In genomic region chr12:10033783-10034381, GRCh38 we compare ENCODE assay signal across 12 cellular contexts. TPM values are rescaled to one million over a fixed set of nuclear protein-coding genes. Genes with fewer than 3 reads are reported as not detected.
DNase-seq lines count a peak whose midpoint lies in the region; ATAC-seq and TF ChIP-seq lines count a peak whose summit lies in the region.
"Had no signal": no experiment of that assay in that cellular context is flagged by ENCODE, and none has a peak within 500 bp of the region (broad histone marks: within the 10 kb centered on the region; RNA-seq: fewer than 3 reads in every experiment).

No MANE protein-coding gene starts in this region.

- H4K20me1 ChIP-seq in OCI-LY1 (ENCODE audit: insufficient read depth, low read length), result no peaks in the 10 kb centered on the region

- TF ChIP-seq POLR2A in suprapubic skin (IDR thresholded peaks at IDR 0.05), result no peak

- H3K9ac ChIP-seq in OCI-LY1 (ENCODE audit: low read length), result no peak overlapping the region
- H3K9ac ChIP-seq: parathyroid adenoma had no signal

- DNase-seq in NCI-H82 (lab: John Stamatoyannopoulos, UW) (peak; percentile 24), NCI-H82 treated with DMSO at 0.1 percent for 48 hours (lab: John Stamatoyannopoulos, UW; ENCODE audit: unreplicated experiment) (no peak), suprapubic skin (ENCODE audit: low spot score in 2 of 2) (no peak), NCI-H187 treated with DMSO at 0.1 percent for 48 hours (lab: John Stamatoyannopoulos, UW) (no peak), NCI-H1930 (lab: John Stamatoyannopoulos, UW) (no peak)
- no peak for DNase-seq in activated CD4-positive, alpha-beta T cell treated with anti-CD3 and anti-CD28 coated beads for 48 hours
- DNase-seq: tibial artery had no signal

- H3K4me2 ChIP-seq in OCI-LY1 (ENCODE audit: low read length), result no peak overlapping the region

- no peak overlapping the region for H3K27ac ChIP-seq in OCI-LY1 (ENCODE audit: low read depth, low read length, poor library complexity, severe bottlenecking)
- H3K27ac ChIP-seq in suprapubic skin, result no peak overlapping the region
- H3K27ac ChIP-seq: parathyroid adenoma, tibial artery had no signal

- H3K27me3 ChIP-seq in OCI-LY1 (ENCODE audit: insufficient read depth, low read length) (no peaks in the 10 kb centered on the region), suprapubic skin (no peaks in the 10 kb centered on the region)
- H3K27me3 ChIP-seq: tibial artery had no signal

- H3F3A ChIP-seq in OCI-LY1 (ENCODE audit: insufficient read depth, low read length), result no peaks in the 10 kb centered on the region

- H3K9me3 ChIP-seq in OCI-LY1 (ENCODE audit: low read length), result no peaks in the 10 kb centered on the region
- H3K9me3 ChIP-seq in suprapubic skin, result no peaks in the 10 kb centered on the region
- H3K9me3 ChIP-seq: tibial artery had no signal

- no peaks in the 10 kb centered on the region for H3K4me1 ChIP-seq in OCI-LY1 (ENCODE audit: insufficient read depth, low read length, severe bottlenecking)
- H3K4me1 ChIP-seq in suprapubic skin, result no peaks in the 10 kb centered on the region
- H3K4me1 ChIP-seq: parathyroid adenoma, tibial artery had no signal

- ATAC-seq in esophagus mucosa, result peak; percentile 38

- TF ChIP-seq CTCF in OCI-LY1 (IDR thresholded peaks at IDR 0.05; ENCODE audit: low read length) (peak; percentile 60), suprapubic skin (IDR thresholded peaks at IDR 0.05) (peak; percentile 10 to 31)

- TF ChIP-seq EP300 in suprapubic skin (IDR thresholded peaks at IDR 0.05), result no peak

- no peaks in the 10 kb centered on the region for H3K79me2 ChIP-seq in OCI-LY1 (ENCODE audit: insufficient read depth, low read length)
- H3K79me2 ChIP-seq: parathyroid adenoma had no signal

- H3K36me3 ChIP-seq in OCI-LY1 (ENCODE audit: insufficient read depth, low read length), result no peaks in the 10 kb centered on the region
- H3K36me3 ChIP-seq in suprapubic skin, result no peaks in the 10 kb centered on the region
- H3K36me3 ChIP-seq: tibial artery had no signal

- H3K4me3 ChIP-seq in OCI-LY1 (ENCODE audit: low read depth, low read length, poor library complexity, severe bottlenecking) (no peak overlapping the region), suprapubic skin (no peak overlapping the region)
- H3K4me3 ChIP-seq: tibial artery had no signal

- no peak overlapping the region for H2AFZ ChIP-seq in OCI-LY1 (ENCODE audit: low read length)
- H2AFZ ChIP-seq: parathyroid adenoma had no signal

- H3K9me2 ChIP-seq in OCI-LY1 (ENCODE audit: low read depth, low read length), result no peaks in the 10 kb centered on the region

RNA-seq across cellular contexts. Expression of gene CLEC9A, which starts 3.4 kb away (rescaled TPM):
- total RNA-seq in esophagus mucosa (not detected), suprapubic skin (not detected)
- total RNA-seq: cardiac septum; CD4-positive, CD25-positive, alpha-beta regulatory T cell had no signal

RNA-seq across cellular contexts. Expression of gene CLEC12B, which starts 23.5 kb away (rescaled TPM):
- not detected for total RNA-seq in esophagus mucosa
- total RNA-seq in suprapubic skin, result 1 to 10 TPM; 2.0 to 5.9 (median 4.3) TPM
- total RNA-seq: cardiac septum; CD4-positive, CD25-positive, alpha-beta regulatory T cell had no signal

RNA-seq across cellular contexts. Expression of gene CLEC1B, which starts 35.0 kb away (rescaled TPM):
- total RNA-seq in esophagus mucosa, result not detected
- not detected for total RNA-seq in suprapubic skin
- total RNA-seq: cardiac septum had no signal
